ENCODE assay signal across 8 cellular contexts in genomic region chr6:63571883-63572732, GRCh38. TPM values are rescaled to one million over a fixed set of nuclear protein-coding genes. Genes with fewer than 3 reads are reported as not detected.
DNase-seq lines count a peak whose midpoint lies in the region; ATAC-seq and TF ChIP-seq lines count a peak whose summit lies in the region.

LOC128125822 (plus strand) TSS chr6:63572480.
PTP4A1 (plus strand) TSS chr6:63572480; CDS start chr6:63576881, 4,401 bp downstream.

- H3K4me3 ChIP-seq in right cardiac atrium (ENCODE audit: low read length) (peak within 1 kb of the TSS; percentile 89), uterus (peak within 1 kb of the TSS; percentile 67 to 76)

- ATAC-seq in GM18498 (IDR thresholded peaks at IDR 0.05; ENCODE audit: unreplicated experiment) (peak; percentile 88), HG02938 (IDR thresholded peaks at IDR 0.05; ENCODE audit: unreplicated experiment) (peak; percentile 87), right cardiac atrium (peak; percentile 98)

- intact Hi-C loops in right cardiac atrium (cut with DNase I) (loop anchor here in 1 of 4 donors (10.0 kb wide), 1 partner anchor 63 kb away; the partner anchor contains the start of gene PHF3), uterus (cut with DNase I; ENCODE audit: low total_unique reads) (no loop called here)

- peak; percentile 87 to 93 for DNase-seq in NCI-H187 (lab: John Stamatoyannopoulos, UW)
- peak; percentile 91 to 99 (median 96) for DNase-seq in T-helper 2 cell
- peak; percentile 54 to 99 (median 98) for DNase-seq in anterior cingulate cortex (lab: John Stamatoyannopoulos, UW)
- DNase-seq in right cardiac atrium: peak; percentile 98 to 99 (median 99)
- DNase-seq in pulmonary artery endothelial cell (ENCODE audit: low read depth, low spot score): peak; percentile 93
- DNase-seq in uterus: peak; percentile 97 to 98

- H3K36me3 ChIP-seq in uterus: no peaks in the 10 kb centered on the region

- TF ChIP-seq CTCF in uterus (IDR thresholded peaks at IDR 0.05): peak in 1 of 4 experiments; percentile 37

- H3K27me3 ChIP-seq in right cardiac atrium (ENCODE audit: control insufficient read depth, insufficient read depth) (no peaks in the 10 kb centered on the region), uterus (no peaks in the 10 kb centered on the region)

- H3K9me3 ChIP-seq in right cardiac atrium (ENCODE audit: control insufficient read depth, low read length) (no peaks in the 10 kb centered on the region), uterus (no peaks in the 10 kb centered on the region)

- H3K4me1 ChIP-seq in right cardiac atrium (ENCODE audit: control insufficient read depth, insufficient read depth, low read length): no peaks in the 10 kb centered on the region
- no peaks in the 10 kb centered on the region for H3K4me1 ChIP-seq in uterus

- under 1% methylated on average over 77 of the region's 77 CpGs for WGBS in right cardiac atrium

- TF ChIP-seq POLR2A in uterus (IDR thresholded peaks at IDR 0.05): peak; percentile 99 to 100

- H3K27ac ChIP-seq in right cardiac atrium (ENCODE audit: low read length): peak within 1 kb of the TSS; percentile 99
- peak within 1 kb of the TSS; percentile 96 for H3K27ac ChIP-seq in uterus

RNA-seq across cellular contexts. Expression of gene PTP4A1, which starts in this region (rescaled TPM):
- total RNA-seq in right cardiac atrium (10 to 100 TPM; 20.0 to 34.6 (median 26.7) TPM), pulmonary artery endothelial cell (40.2 and 43.4 TPM in 2 replicates), uterus (10 to 100 TPM; 19.0 to 35.3 (median 25.8) TPM)
- 12.1 TPM for polyA plus RNA-seq in right cardiac atrium

Comparison
In these comparisons a context has a peak if more than half of its experiments do, and no peak if none do; other contexts are left out.
1. Peak in every context shown above with its lines: DNase-seq, ATAC-seq, H3K4me3 ChIP-seq and H3K27ac ChIP-seq.